14 cellular contexts compared by ENCODE assay signal in genomic region chrX:23704673-23705206, GRCh38. TPM values are rescaled to one million over a fixed set of nuclear protein-coding genes. Genes with fewer than 3 reads are reported as not detected.
A peak's percentile ranks its signal among the peaks of the same experiment; 100 is the strongest.
DNase-seq lines count a peak whose midpoint lies in the region; ATAC-seq, FAIRE-seq and TF ChIP-seq lines count a peak whose summit lies in the region.
"Had no signal": no experiment of that assay in that cellular context is flagged by ENCODE, and none has a peak within 500 bp of the region (broad histone marks: within the 10 kb centered on the region; RNA-seq: fewer than 3 reads in every experiment).

No MANE protein-coding gene starts in this region.

- TF ChIP-seq EP300 in HepG2 (IDR thresholded peaks at IDR 0.05; ENCODE audit: low read depth in 2 of 2, low read length in 2 of 2), result no peak
- no peak for TF ChIP-seq EP300 in HepG2 (CRISPR knock-in tag; IDR thresholded peaks at IDR 0.05; ENCODE audit: borderline replicate concordance)
- no peak for TF ChIP-seq EP300 in stomach (IDR thresholded peaks at IDR 0.05)

- DNase-seq in activated CD4-positive, alpha-beta memory T cell treated with anti-CD3 and anti-CD28 coated beads for 36 hours, result no peak
- DNase-seq in activated CD4-positive, alpha-beta memory T cell treated with anti-CD3 and anti-CD28 coated beads, Interleukin-2, amount 10 ng/mL, durations not matched to agents 7 days and 5 days, result no peak
- DNase-seq in HepG2 (ENCODE audit: low spot score), result no peak
- no peak for DNase-seq in right lobe of liver
- DNase-seq in activated T-helper 1 cell treated with anti-CD3 and anti-CD28 coated beads, Interleukin-12 subunit alpha, Interleukin-12 subunit beta, Interleukin-2, Interleukin-4 antibody, amounts not matched to agents 30 ng/mL and 10 ng/mL and 1 ng/mL, durations not matched to agents 14 hours and 24 hours and 36 hours (ENCODE audit: low spot score), result no peak
- DNase-seq in endothelial cell of umbilical vein (ENCODE audit: low read depth, low spot score), result no peak
- DNase-seq in stomach, result no peak
- DNase-seq in KBM-7, result no peak
- DNase-seq: ACHN; CD4-positive, CD25-positive, alpha-beta regulatory T cell; DMS53; H7 had no signal

- H3K4me1 ChIP-seq in HepG2 (ENCODE audit: insufficient read depth, low read length) (peaks cover 8% of the 10 kb centered on the region), right lobe of liver (no peaks in the 10 kb centered on the region), endothelial cell of umbilical vein (ENCODE audit: control insufficient read depth, extremely low read depth, insufficient read depth, low read length) (no peaks in the 10 kb centered on the region), stomach (no peaks in the 10 kb centered on the region)

- in situ Hi-C loops in HepG2 (cut with HindIII; ENCODE audit: extremely low pct_ligation_motif_present, low pct_unique_long_range_greater_than_20kb), result no loop called here
- in situ Hi-C loops in KBM-7 (cut with MboI; ENCODE audit: low pct_unique_long_range_greater_than_20kb, low sequenced_read_pairs), result loop anchor here (25.0 kb wide), 1 partner anchor 108 kb away; no protein-coding TSS in a partner anchor

- ATAC-seq in HepG2 (no peak), right lobe of liver (no peak)
- ATAC-seq: GM23338 had no signal

- H3K4me3 Mint-ChIP-seq in activated CD4-positive, alpha-beta memory T cell treated with anti-CD3 and anti-CD28 coated beads for 36 hours, result no peak overlapping the region
- no peak overlapping the region for H3K4me3 Mint-ChIP-seq in activated CD4-positive, alpha-beta memory T cell treated with anti-CD3 and anti-CD28 coated beads, Interleukin-2, amount 10 ng/mL, durations not matched to agents 7 days and 5 days
- no peak overlapping the region for H3K4me3 Mint-ChIP-seq in activated T-helper 1 cell treated with anti-CD3 and anti-CD28 coated beads, Interleukin-12 subunit alpha, Interleukin-12 subunit beta, Interleukin-2, Interleukin-4 antibody, amounts not matched to agents 30 ng/mL and 10 ng/mL and 1 ng/mL, durations not matched to agents 14 hours and 24 hours and 36 hours
- H3K4me3 Mint-ChIP-seq: CD4-positive, CD25-positive, alpha-beta regulatory T cell; GM23338 had no signal

- no peaks in the 10 kb centered on the region for H3K9me3 ChIP-seq in HepG2 (ENCODE audit: low read length)
- H3K9me3 ChIP-seq in right lobe of liver, result no peaks in the 10 kb centered on the region
- no peaks in the 10 kb centered on the region for H3K9me3 ChIP-seq in endothelial cell of umbilical vein (replicated peaks; ENCODE audit: control insufficient read depth, insufficient read depth, low read length)
- H3K9me3 ChIP-seq in stomach, result no peaks in the 10 kb centered on the region
- H3K9me3 ChIP-seq: BLaER1 treated with 17β-estradiol and CSF1 and Interleukin-3, amounts not matched to agents 10 nM and 100 nM had no signal

- FAIRE-seq in HepG2 (lab: Jason Lieb, UNC), result no peak
- peak; percentile 80 for FAIRE-seq in endothelial cell of umbilical vein (lab: Jason Lieb, UNC)

- peaks cover 11% of the 10 kb centered on the region for H3K4me1 Mint-ChIP-seq in activated CD4-positive, alpha-beta memory T cell treated with anti-CD3 and anti-CD28 coated beads for 36 hours (ENCODE audit: low read depth)
- no peaks in the 10 kb centered on the region for H3K4me1 Mint-ChIP-seq in activated CD4-positive, alpha-beta memory T cell treated with anti-CD3 and anti-CD28 coated beads, Interleukin-2, amount 10 ng/mL, durations not matched to agents 7 days and 5 days
- H3K4me1 Mint-ChIP-seq in activated T-helper 1 cell treated with anti-CD3 and anti-CD28 coated beads, Interleukin-12 subunit alpha, Interleukin-12 subunit beta, Interleukin-2, Interleukin-4 antibody, amounts not matched to agents 30 ng/mL and 10 ng/mL and 1 ng/mL, durations not matched to agents 14 hours and 24 hours and 36 hours (ENCODE audit: low read depth), result no peaks in the 10 kb centered on the region
- H3K4me1 Mint-ChIP-seq: CD4-positive, CD25-positive, alpha-beta regulatory T cell had no signal

- no peak overlapping the region for H3K4me3 ChIP-seq in HepG2 (replicated peaks in 1 of 3; ENCODE audit: insufficient read depth in 1 of 3, low read depth in 2 of 3, low read length in 3 of 3)
- H3K4me3 ChIP-seq in right lobe of liver, result no peak overlapping the region
- H3K4me3 ChIP-seq in endothelial cell of umbilical vein (replicated peaks in 1 of 3; ENCODE audit: insufficient read depth in 1 of 3, low read depth in 1 of 3, low read length in 3 of 3), result no peak overlapping the region
- no peak overlapping the region for H3K4me3 ChIP-seq in stomach
- H3K4me3 ChIP-seq: BLaER1 treated with 17β-estradiol and CSF1 and Interleukin-3, amounts not matched to agents 10 nM and 100 nM; GM23338 had no signal

- no TSS peak for BruUV-seq in HepG2 (replicated peaks; lab: Mats Ljungman, UMichigan)
- BruUV-seq in endothelial cell of umbilical vein (replicated peaks; lab: Mats Ljungman, UMichigan), result no TSS peak

- no peaks in the 10 kb centered on the region for H3K9me1 ChIP-seq in endothelial cell of umbilical vein (replicated peaks; ENCODE audit: control insufficient read depth, extremely low read depth, insufficient read depth, low read length)

- dilution Hi-C loops in endothelial cell of umbilical vein (cut with MboI; ENCODE audit: extremely low pct_ligation_motif_present, low sequenced_read_pairs), result no loop called here

- POLR2A ChIA-PET in activated CD4-positive, alpha-beta memory T cell treated with anti-CD3 and anti-CD28 coated beads for 36 hours (lab: Charles Lee), result no interaction called here
- POLR2A ChIA-PET in activated CD4-positive, alpha-beta memory T cell treated with anti-CD3 and anti-CD28 coated beads, Interleukin-2, amount 10 ng/mL, durations not matched to agents 7 days and 5 days (lab: Charles Lee), result no interaction called here
- POLR2A ChIA-PET in HepG2 (lab: Yijun Ruan, JAX) (no interaction called here), endothelial cell of umbilical vein (lab: Charles Lee) (no interaction called here)

- no peaks in the 10 kb centered on the region for H3K79me2 ChIP-seq in HepG2 (ENCODE audit: insufficient read depth, low read length)
- H3K79me2 ChIP-seq in endothelial cell of umbilical vein (ENCODE audit: control insufficient read depth, insufficient read depth, low read length), result no peaks in the 10 kb centered on the region

- TF ChIP-seq POLR2A in HepG2 (IDR thresholded peaks at IDR 0.05; ENCODE audit: insufficient read depth in 1 of 2, low read depth in 2 of 2, low read length in 2 of 2) (no peak), right lobe of liver (IDR thresholded peaks at IDR 0.05) (no peak), endothelial cell of umbilical vein (IDR thresholded peaks at IDR 0.05; ENCODE audit: low read depth, low read length) (no peak), stomach (IDR thresholded peaks at IDR 0.05) (no peak)

- H4K20me1 ChIP-seq in HepG2 (ENCODE audit: insufficient read depth, low read length), result no peaks in the 10 kb centered on the region
- H4K20me1 ChIP-seq in endothelial cell of umbilical vein (replicated peaks; ENCODE audit: control insufficient read depth, extremely low read depth, insufficient read depth, low read length), result no peaks in the 10 kb centered on the region

- intact Hi-C loops in activated CD4-positive, alpha-beta memory T cell treated with anti-CD3 and anti-CD28 coated beads for 36 hours (cut with micrococcal nuclease), result loop anchor here (2.0 kb wide), 1 partner anchor 28 kb away; no protein-coding TSS in a partner anchor
- intact Hi-C loops in HepG2 (cut with micrococcal nuclease; ENCODE audit: unreplicated experiment) (no loop called here), right lobe of liver (cut with DNase I) (no loop called here), endothelial cell of umbilical vein (cut with micrococcal nuclease) (no loop called here), stomach (cut with DNase I; ENCODE audit: low total_unique reads) (no loop called here)
- intact Hi-C loops in activated T-helper 1 cell treated with anti-CD3 and anti-CD28 coated beads, Interleukin-12 subunit alpha, Interleukin-12 subunit beta, Interleukin-2, Interleukin-4 antibody, amounts not matched to agents 30 ng/mL and 10 ng/mL and 1 ng/mL, durations not matched to agents 14 hours and 24 hours and 36 hours (cut with micrococcal nuclease), result no loop called here

- TF ChIP-seq CTCF in HepG2 (CRISPR knock-in tag; IDR thresholded peaks at IDR 0.05) (no peak), right lobe of liver (IDR thresholded peaks at IDR 0.05) (no peak), endothelial cell of umbilical vein (IDR thresholded peaks at IDR 0.05; ENCODE audit: extremely low read depth in 1 of 2, insufficient read depth in 1 of 2, low read depth in 1 of 2, low read length in 2 of 2) (no peak), stomach (IDR thresholded peaks at IDR 0.05) (no peak)

- H3K27ac ChIP-seq in HepG2 (ENCODE audit: extremely low read length, insufficient read depth, low read length) (no peak overlapping the region), right lobe of liver (no peak overlapping the region), endothelial cell of umbilical vein (ENCODE audit: insufficient read depth, low read depth, low read length) (no peak overlapping the region), stomach (no peak overlapping the region)
- H3K27ac ChIP-seq: BLaER1 treated with 17β-estradiol and CSF1 and Interleukin-3, amounts not matched to agents 10 nM and 100 nM had no signal

- H3K4me2 ChIP-seq in HepG2 (ENCODE audit: low read depth, low read length), result no peak overlapping the region
- H3K4me2 ChIP-seq in endothelial cell of umbilical vein (ENCODE audit: insufficient read depth, low read length), result no peak overlapping the region
- H3K4me2 ChIP-seq: BLaER1 treated with 17β-estradiol and CSF1 and Interleukin-3, amounts not matched to agents 10 nM and 100 nM; GM23338 had no signal

- peaks cover 1 to 11% of the 10 kb centered on the region in 2 experiments; a peak in 2 of 5 replicates for H3K36me3 ChIP-seq in HepG2 (replicated peaks in 1 of 2; ENCODE audit: control insufficient read depth in 1 of 2, insufficient read depth in 2 of 2, low read length in 2 of 2)
- peaks cover 0 to 27% (median 0%) of the 10 kb centered on the region in 4 donors for H3K36me3 ChIP-seq in right lobe of liver
- H3K36me3 ChIP-seq in endothelial cell of umbilical vein (ENCODE audit: control insufficient read depth in 2 of 2, extremely low read depth in 1 of 2, insufficient read depth in 2 of 2, low read length in 2 of 2), result peaks cover 2 to 4% of the 10 kb centered on the region in 2 experiments
- H3K36me3 ChIP-seq in stomach, result peaks cover 0 to 82% (median 67%) of the 10 kb centered on the region in 4 donors

- no peaks in the 10 kb centered on the region for H3K27me3 Mint-ChIP-seq in activated CD4-positive, alpha-beta memory T cell treated with anti-CD3 and anti-CD28 coated beads for 36 hours
- no peaks in the 10 kb centered on the region for H3K27me3 Mint-ChIP-seq in activated CD4-positive, alpha-beta memory T cell treated with anti-CD3 and anti-CD28 coated beads, Interleukin-2, amount 10 ng/mL, durations not matched to agents 7 days and 5 days
- H3K27me3 Mint-ChIP-seq in activated T-helper 1 cell treated with anti-CD3 and anti-CD28 coated beads, Interleukin-12 subunit alpha, Interleukin-12 subunit beta, Interleukin-2, Interleukin-4 antibody, amounts not matched to agents 30 ng/mL and 10 ng/mL and 1 ng/mL, durations not matched to agents 14 hours and 24 hours and 36 hours (ENCODE audit: insufficient read depth), result no peaks in the 10 kb centered on the region
- H3K27me3 Mint-ChIP-seq: CD4-positive, CD25-positive, alpha-beta regulatory T cell had no signal

- no peak for TF ChIP-seq RAD21 in HepG2 (CRISPR knock-in tag; IDR thresholded peaks at IDR 0.05)

- H3K27ac Mint-ChIP-seq in activated CD4-positive, alpha-beta memory T cell treated with anti-CD3 and anti-CD28 coated beads for 36 hours, result peak overlapping the region; percentile 82
- H3K27ac Mint-ChIP-seq in activated CD4-positive, alpha-beta memory T cell treated with anti-CD3 and anti-CD28 coated beads, Interleukin-2, amount 10 ng/mL, durations not matched to agents 7 days and 5 days, result no peak overlapping the region
- peak overlapping the region; percentile 61 for H3K27ac Mint-ChIP-seq in activated T-helper 1 cell treated with anti-CD3 and anti-CD28 coated beads, Interleukin-12 subunit alpha, Interleukin-12 subunit beta, Interleukin-2, Interleukin-4 antibody, amounts not matched to agents 30 ng/mL and 10 ng/mL and 1 ng/mL, durations not matched to agents 14 hours and 24 hours and 36 hours
- H3K27ac Mint-ChIP-seq: CD4-positive, CD25-positive, alpha-beta regulatory T cell; GM23338 had no signal

- no peaks in the 10 kb centered on the region for H3K9me3 Mint-ChIP-seq in activated CD4-positive, alpha-beta memory T cell treated with anti-CD3 and anti-CD28 coated beads for 36 hours
- no peaks in the 10 kb centered on the region for H3K9me3 Mint-ChIP-seq in activated CD4-positive, alpha-beta memory T cell treated with anti-CD3 and anti-CD28 coated beads, Interleukin-2, amount 10 ng/mL, durations not matched to agents 7 days and 5 days
- H3K9me3 Mint-ChIP-seq in activated T-helper 1 cell treated with anti-CD3 and anti-CD28 coated beads, Interleukin-12 subunit alpha, Interleukin-12 subunit beta, Interleukin-2, Interleukin-4 antibody, amounts not matched to agents 30 ng/mL and 10 ng/mL and 1 ng/mL, durations not matched to agents 14 hours and 24 hours and 36 hours, result no peaks in the 10 kb centered on the region
- H3K9me3 Mint-ChIP-seq: CD4-positive, CD25-positive, alpha-beta regulatory T cell; GM23338 had no signal

- H3K36me3 Mint-ChIP-seq in activated CD4-positive, alpha-beta memory T cell treated with anti-CD3 and anti-CD28 coated beads for 36 hours, result peaks cover 15% of the 10 kb centered on the region
- peaks cover 25% of the 10 kb centered on the region for H3K36me3 Mint-ChIP-seq in activated CD4-positive, alpha-beta memory T cell treated with anti-CD3 and anti-CD28 coated beads, Interleukin-2, amount 10 ng/mL, durations not matched to agents 7 days and 5 days (ENCODE audit: low read depth)
- peaks cover 19% of the 10 kb centered on the region for H3K36me3 Mint-ChIP-seq in activated T-helper 1 cell treated with anti-CD3 and anti-CD28 coated beads, Interleukin-12 subunit alpha, Interleukin-12 subunit beta, Interleukin-2, Interleukin-4 antibody, amounts not matched to agents 30 ng/mL and 10 ng/mL and 1 ng/mL, durations not matched to agents 14 hours and 24 hours and 36 hours (ENCODE audit: low read depth)

- H3K27me3 ChIP-seq in HepG2 (ENCODE audit: control insufficient read depth in 1 of 2, insufficient read depth in 2 of 2, low read length in 2 of 2) (no peaks in the 10 kb centered on the region), right lobe of liver (no peaks in the 10 kb centered on the region), endothelial cell of umbilical vein (ENCODE audit: control insufficient read depth in 2 of 2, insufficient read depth in 2 of 2, low read length in 2 of 2) (no peaks in the 10 kb centered on the region), stomach (no peaks in the 10 kb centered on the region)
- H3K27me3 ChIP-seq: BLaER1 treated with 17β-estradiol and CSF1 and Interleukin-3, amounts not matched to agents 10 nM and 100 nM had no signal

- H2AFZ ChIP-seq in HepG2 (ENCODE audit: low read length) (no peak overlapping the region), endothelial cell of umbilical vein (ENCODE audit: low read depth, low read length) (no peak overlapping the region)
- H2AFZ ChIP-seq: GM23338 had no signal

- H3K9ac ChIP-seq in HepG2 (ENCODE audit: insufficient read depth, low read depth, low read length) (no peak overlapping the region), endothelial cell of umbilical vein (replicated peaks; ENCODE audit: extremely low read depth, insufficient read depth, low read length) (no peak overlapping the region)
- H3K9ac ChIP-seq: BLaER1 treated with 17β-estradiol and CSF1 and Interleukin-3, amounts not matched to agents 10 nM and 100 nM had no signal

- CTCF ChIA-PET in activated CD4-positive, alpha-beta memory T cell treated with anti-CD3 and anti-CD28 coated beads for 36 hours (lab: Charles Lee), result no interaction called here
- CTCF ChIA-PET in activated CD4-positive, alpha-beta memory T cell treated with anti-CD3 and anti-CD28 coated beads, Interleukin-2, amount 10 ng/mL, durations not matched to agents 7 days and 5 days (lab: Charles Lee), result no interaction called here
- CTCF ChIA-PET in HepG2 (lab: Yijun Ruan, JAX; ENCODE audit: low intra/inter-chr PET ratio, low total read pairs), result no interaction called here
- CTCF ChIA-PET in endothelial cell of umbilical vein (lab: Charles Lee), result no interaction called here

- WGBS in HepG2 (ENCODE audit: low lambda C conversion rate), result 97% methylated on average over 5 of the region's 5 CpGs
- 77% methylated on average over 5 of the region's 5 CpGs for WGBS in right lobe of liver (ENCODE audit: insufficient coverage, low coverage, low lambda C conversion rate, missing lambda C conversion rate)
- WGBS in stomach, 5 donors, result 80 to 96% (median 87%) methylated on average over 5 of the region's 5 CpGs

RNA-seq across cellular contexts. Expression of gene PRDX4, which starts 37.4 kb away (rescaled TPM):
- total RNA-seq in activated CD4-positive, alpha-beta memory T cell treated with anti-CD3 and anti-CD28 coated beads for 36 hours, result 10 to 100 TPM; 56.0 to 59.8 TPM
- 10 to 100 TPM; 34.8 to 35.0 TPM for total RNA-seq in activated CD4-positive, alpha-beta memory T cell treated with anti-CD3 and anti-CD28 coated beads, Interleukin-2, amount 10 ng/mL, durations not matched to agents 7 days and 5 days
- total RNA-seq in HepG2 (2016; rRNA removed; fragmentation: Illumina TruSeq; extraction: Trizol) (126 and 252 TPM in 2 replicates), right lobe of liver (100 to 1,000 TPM; 120 to 345 (median 198) TPM), endothelial cell of umbilical vein (141 and 144 TPM in 2 replicates), stomach (100 to 1,000 TPM in 2 of 5 donors, 10 to 100 TPM in 2, 1 to 10 TPM in 1; 8.2 to 143 (median 84.6) TPM)
- total RNA-seq in HepG2 (2016; cell fraction: cytosol; rRNA removed; fragmentation: Illumina TruSeq; extraction: Trizol; ENCODE audit: low read depth), result 80.2 and 96.8 TPM in 2 replicates
- total RNA-seq in HepG2 (2016; cell fraction: insoluble cytoplasmic fraction; rRNA removed; fragmentation: Illumina TruSeq; extraction: Trizol), result 133 and 245 TPM in 2 replicates
- 71.1 and 80.7 TPM in 2 replicates for total RNA-seq in HepG2 (2016; cell fraction: membrane; rRNA removed; fragmentation: Illumina TruSeq; extraction: Trizol)
- 187 and 206 TPM in 2 replicates for total RNA-seq in HepG2 (2016; cell fraction: nucleus; rRNA removed; fragmentation: Illumina TruSeq; extraction: Trizol)
- polyA plus RNA-seq in HepG2 (2011; rRNA removed) (168 and 217 TPM in 2 replicates), endothelial cell of umbilical vein (145 and 164 TPM in 2 replicates), stomach (10 to 100 TPM; 41.7 to 84.9 (median 70.8) TPM)
- polyA plus RNA-seq in HepG2 (2011; cell fraction: cytosol; rRNA removed), result 156 and 166 TPM in 2 replicates
- 51.4 and 57.1 TPM in 2 replicates for polyA plus RNA-seq in HepG2 (2011; cell fraction: nucleus; rRNA removed)
- polyA plus RNA-seq in HepG2 (2012), result 160 and 170 TPM in 2 replicates
- polyA plus RNA-seq in HepG2 (2016; cell fraction: cytosol; fragmentation: Illumina TruSeq; extraction: Trizol; ENCODE audit: low read depth), result 60.5 and 84.4 TPM in 2 replicates
- 104 and 118 TPM in 2 replicates for polyA plus RNA-seq in HepG2 (2016; cell fraction: insoluble cytoplasmic fraction; fragmentation: Illumina TruSeq; extraction: Trizol; ENCODE audit: low read depth)
- polyA plus RNA-seq in HepG2 (2016; cell fraction: membrane; fragmentation: Illumina TruSeq; extraction: Trizol; ENCODE audit: low read depth), result 49.4 and 56.4 TPM in 2 replicates
- 221 and 248 TPM in 2 replicates for polyA plus RNA-seq in HepG2 (2016; cell fraction: nucleus; fragmentation: Illumina TruSeq; extraction: Trizol; ENCODE audit: insufficient read depth, low read depth)
- polyA minus RNA-seq in HepG2 (2011; rRNA and poly(A)+ RNA removed; ENCODE audit: low replicate concordance), result 46.3 and 52.4 TPM in 2 replicates
- polyA minus RNA-seq in HepG2 (2011; cell fraction: cytosol; rRNA and poly(A)+ RNA removed), result 40.9 and 52.5 TPM in 2 replicates
- 17.8 and 25.6 TPM in 2 replicates for polyA minus RNA-seq in HepG2 (2011; cell fraction: nucleus; rRNA and poly(A)+ RNA removed)
- total RNA-seq in activated T-helper 1 cell treated with anti-CD3 and anti-CD28 coated beads, Interleukin-12 subunit alpha, Interleukin-12 subunit beta, Interleukin-2, Interleukin-4 antibody, amounts not matched to agents 30 ng/mL and 10 ng/mL and 1 ng/mL, durations not matched to agents 14 hours and 24 hours and 36 hours, result 75.5 and 83.2 TPM in 2 replicates
- polyA plus RNA-seq in endothelial cell of umbilical vein (2011; cell fraction: cytosol; rRNA removed), result 147 and 159 TPM in 2 replicates
- polyA plus RNA-seq in endothelial cell of umbilical vein (2011; cell fraction: nucleus; rRNA removed), result 50.7 and 61.4 TPM in 2 replicates
- 222 and 239 TPM in 2 replicates for polyA plus RNA-seq in endothelial cell of umbilical vein (2012)
- 60.8 and 65.5 TPM in 2 replicates for polyA minus RNA-seq in endothelial cell of umbilical vein
- polyA minus RNA-seq in endothelial cell of umbilical vein (2011; cell fraction: cytosol; rRNA and poly(A)+ RNA removed), result 51.8 TPM
- 14.3 and 20.0 TPM in 2 replicates for polyA minus RNA-seq in endothelial cell of umbilical vein (2011; cell fraction: nucleus; rRNA and poly(A)+ RNA removed)

RNA-seq across cellular contexts. Expression of gene ACOT9, which starts 38.3 kb away (rescaled TPM):
- 10 to 100 TPM; 50.2 to 52.1 TPM for total RNA-seq in activated CD4-positive, alpha-beta memory T cell treated with anti-CD3 and anti-CD28 coated beads for 36 hours
- total RNA-seq in activated CD4-positive, alpha-beta memory T cell treated with anti-CD3 and anti-CD28 coated beads, Interleukin-2, amount 10 ng/mL, durations not matched to agents 7 days and 5 days, result 10 to 100 TPM; 37.3 to 39.5 TPM
- 35.1 and 36.9 TPM in 2 replicates for total RNA-seq in HepG2 (2016; rRNA removed; fragmentation: Illumina TruSeq; extraction: Trizol)
- total RNA-seq in HepG2 (2016; cell fraction: cytosol; rRNA removed; fragmentation: Illumina TruSeq; extraction: Trizol; ENCODE audit: low read depth), result 9.2 and 9.7 TPM in 2 replicates
- 34.3 and 34.8 TPM in 2 replicates for total RNA-seq in HepG2 (2016; cell fraction: insoluble cytoplasmic fraction; rRNA removed; fragmentation: Illumina TruSeq; extraction: Trizol)
- total RNA-seq in HepG2 (2016; cell fraction: membrane; rRNA removed; fragmentation: Illumina TruSeq; extraction: Trizol), result 9.3 and 11.4 TPM in 2 replicates
- total RNA-seq in HepG2 (2016; cell fraction: nucleus; rRNA removed; fragmentation: Illumina TruSeq; extraction: Trizol), result 35.5 and 38.1 TPM in 2 replicates
- polyA plus RNA-seq in HepG2 (2011; rRNA removed), result 28.7 and 33.3 TPM in 2 replicates
- polyA plus RNA-seq in HepG2 (2011; cell fraction: cytosol; rRNA removed), result 13.6 and 18.4 TPM in 2 replicates
- 46.5 and 58.9 TPM in 2 replicates for polyA plus RNA-seq in HepG2 (2011; cell fraction: nucleus; rRNA removed)
- 21.9 and 23.2 TPM in 2 replicates for polyA plus RNA-seq in HepG2 (2012)
- polyA plus RNA-seq in HepG2 (2016; cell fraction: cytosol; fragmentation: Illumina TruSeq; extraction: Trizol; ENCODE audit: low read depth), result 3.1 and 3.8 TPM in 2 replicates
- polyA plus RNA-seq in HepG2 (2016; cell fraction: insoluble cytoplasmic fraction; fragmentation: Illumina TruSeq; extraction: Trizol; ENCODE audit: low read depth), result 26.2 and 26.3 TPM in 2 replicates
- 5.8 and 5.9 TPM in 2 replicates for polyA plus RNA-seq in HepG2 (2016; cell fraction: membrane; fragmentation: Illumina TruSeq; extraction: Trizol; ENCODE audit: low read depth)
- polyA plus RNA-seq in HepG2 (2016; cell fraction: nucleus; fragmentation: Illumina TruSeq; extraction: Trizol; ENCODE audit: insufficient read depth, low read depth), result 71.1 and 73.9 TPM in 2 replicates
- polyA minus RNA-seq in HepG2 (2011; rRNA and poly(A)+ RNA removed; ENCODE audit: low replicate concordance), result 21.3 and 33.6 TPM in 2 replicates
- polyA minus RNA-seq in HepG2 (2011; cell fraction: cytosol; rRNA and poly(A)+ RNA removed), result 14.2 and 15.7 TPM in 2 replicates
- 34.6 and 40.5 TPM in 2 replicates for polyA minus RNA-seq in HepG2 (2011; cell fraction: nucleus; rRNA and poly(A)+ RNA removed)
- total RNA-seq in right lobe of liver, result 10 to 100 TPM in 5 of 6 experiments, 1 to 10 TPM in 1; 8.9 to 20.2 (median 14.6) TPM
- total RNA-seq in activated T-helper 1 cell treated with anti-CD3 and anti-CD28 coated beads, Interleukin-12 subunit alpha, Interleukin-12 subunit beta, Interleukin-2, Interleukin-4 antibody, amounts not matched to agents 30 ng/mL and 10 ng/mL and 1 ng/mL, durations not matched to agents 14 hours and 24 hours and 36 hours, result 58.3 and 60.3 TPM in 2 replicates
- total RNA-seq in endothelial cell of umbilical vein, result 83.1 and 88.5 TPM in 2 replicates
- polyA plus RNA-seq in endothelial cell of umbilical vein, result 37.5 and 38.4 TPM in 2 replicates
- polyA plus RNA-seq in endothelial cell of umbilical vein (2011; cell fraction: cytosol; rRNA removed), result 42.7 and 46.6 TPM in 2 replicates
- 117 and 153 TPM in 2 replicates for polyA plus RNA-seq in endothelial cell of umbilical vein (2011; cell fraction: nucleus; rRNA removed)
- polyA plus RNA-seq in endothelial cell of umbilical vein (2012), result 76.9 and 96.7 TPM in 2 replicates
- polyA minus RNA-seq in endothelial cell of umbilical vein, result 42.3 and 46.6 TPM in 2 replicates
- 32.6 TPM for polyA minus RNA-seq in endothelial cell of umbilical vein (2011; cell fraction: cytosol; rRNA and poly(A)+ RNA removed)
- polyA minus RNA-seq in endothelial cell of umbilical vein (2011; cell fraction: nucleus; rRNA and poly(A)+ RNA removed), result 31.4 and 44.0 TPM in 2 replicates
- 10 to 100 TPM in 4 of 5 donors, 1 to 10 TPM in 1; 5.4 to 62.6 (median 24.9) TPM for total RNA-seq in stomach
- 10 to 100 TPM; 18.5 to 27.8 (median 21.6) TPM for polyA plus RNA-seq in stomach
